1 cellular context compared by ENCODE assay signal in the genomic region with DNA sequence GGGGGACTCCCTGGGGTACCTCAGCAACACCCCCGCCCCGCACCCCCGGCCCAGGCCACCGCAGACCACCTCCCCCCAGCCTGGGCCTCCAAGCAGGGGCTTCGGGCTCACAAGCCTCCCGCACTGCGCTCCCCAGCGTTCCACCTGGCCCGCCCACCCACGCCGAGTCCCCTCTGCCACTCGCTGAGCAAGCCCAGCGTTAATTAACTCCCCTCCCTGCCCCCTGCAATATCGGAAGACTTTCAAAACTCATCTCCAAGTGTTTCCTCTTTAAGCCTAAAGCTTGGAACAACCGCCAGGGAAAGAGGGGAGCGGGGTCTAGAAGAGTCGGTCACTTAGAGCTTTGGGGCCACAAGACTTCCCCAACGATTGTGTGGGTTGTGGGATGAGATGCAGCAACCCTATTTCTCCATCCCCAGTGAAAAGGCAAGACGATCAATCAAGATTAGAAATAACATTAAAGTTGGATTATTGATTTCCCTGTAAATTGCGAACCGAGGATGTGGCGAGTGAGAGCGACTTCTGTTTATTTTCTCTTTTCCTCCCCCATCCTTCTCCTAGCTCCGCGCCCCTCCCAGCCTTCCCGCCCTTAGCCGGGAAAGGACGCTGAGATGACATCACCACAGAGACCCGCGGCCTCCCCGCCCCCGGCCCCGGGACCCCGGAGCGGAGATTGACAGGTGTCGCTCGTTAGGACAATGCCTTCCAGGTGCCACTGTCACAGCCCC.
TF ChIP-seq lines count a peak whose summit lies in the region.

No MANE protein-coding gene starts in this region.

TF ChIP-seq in HepG2, 621 proteins besides CTCF, POLR2A, EP300 and RAD21:
- TF ChIP-seq ZNF543 (CRISPR knock-in tag; IDR thresholded peaks at IDR 0.05) (no peak), PCBP1 (IDR thresholded peaks at IDR 0.05; ENCODE audit: borderline replicate concordance, low read depth, low read length) (no peak), REPIN1 (CRISPR knock-in tag; IDR thresholded peaks at IDR 0.05; ENCODE audit: borderline replicate concordance, low read depth) (no peak), STAG1 (CRISPR knock-in tag; IDR thresholded peaks at IDR 0.05) (no peak), ZNF567 (CRISPR knock-in tag; IDR thresholded peaks at IDR 0.05; ENCODE audit: borderline replicate concordance) (no peak)
- TF ChIP-seq, protein P1, sequence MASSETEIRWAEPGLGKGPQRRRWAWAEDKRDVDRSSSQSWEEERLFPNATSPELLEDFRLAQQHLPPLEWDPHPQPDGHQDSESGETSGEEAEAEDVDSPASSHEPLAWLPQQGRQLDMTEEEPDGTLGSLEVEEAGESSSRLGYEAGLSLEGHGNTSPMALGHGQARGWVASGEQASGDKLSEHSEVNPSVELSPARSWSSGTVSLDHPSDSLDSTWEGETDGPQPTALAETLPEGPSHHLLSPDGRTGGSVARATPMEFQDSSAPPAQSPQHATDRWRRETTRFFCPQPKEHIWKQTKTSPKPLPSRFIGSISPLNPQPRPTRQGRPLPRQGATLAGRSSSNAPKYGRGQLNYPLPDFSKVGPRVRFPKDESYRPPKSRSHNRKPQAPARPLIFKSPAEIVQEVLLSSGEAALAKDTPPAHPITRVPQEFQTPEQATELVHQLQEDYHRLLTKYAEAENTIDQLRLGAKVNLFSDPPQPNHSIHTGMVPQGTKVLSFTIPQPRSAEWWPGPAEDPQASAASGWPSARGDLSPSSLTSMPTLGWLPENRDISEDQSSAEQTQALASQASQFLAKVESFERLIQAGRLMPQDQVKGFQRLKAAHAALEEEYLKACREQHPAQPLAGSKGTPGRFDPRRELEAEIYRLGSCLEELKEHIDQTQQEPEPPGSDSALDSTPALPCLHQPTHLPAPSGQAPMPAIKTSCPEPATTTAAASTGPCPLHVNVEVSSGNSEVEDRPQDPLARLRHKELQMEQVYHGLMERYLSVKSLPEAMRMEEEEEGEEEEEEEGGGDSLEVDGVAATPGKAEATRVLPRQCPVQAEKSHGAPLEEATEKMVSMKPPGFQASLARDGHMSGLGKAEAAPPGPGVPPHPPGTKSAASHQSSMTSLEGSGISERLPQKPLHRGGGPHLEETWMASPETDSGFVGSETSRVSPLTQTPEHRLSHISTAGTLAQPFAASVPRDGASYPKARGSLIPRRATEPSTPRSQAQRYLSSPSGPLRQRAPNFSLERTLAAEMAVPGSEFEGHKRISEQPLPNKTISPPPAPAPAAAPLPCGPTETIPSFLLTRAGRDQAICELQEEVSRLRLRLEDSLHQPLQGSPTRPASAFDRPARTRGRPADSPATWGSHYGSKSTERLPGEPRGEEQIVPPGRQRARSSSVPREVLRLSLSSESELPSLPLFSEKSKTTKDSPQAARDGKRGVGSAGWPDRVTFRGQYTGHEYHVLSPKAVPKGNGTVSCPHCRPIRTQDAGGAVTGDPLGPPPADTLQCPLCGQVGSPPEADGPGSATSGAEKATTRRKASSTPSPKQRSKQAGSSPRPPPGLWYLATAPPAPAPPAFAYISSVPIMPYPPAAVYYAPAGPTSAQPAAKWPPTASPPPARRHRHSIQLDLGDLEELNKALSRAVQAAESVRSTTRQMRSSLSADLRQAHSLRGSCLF (CRISPR knock-in tag; IDR thresholded peaks at IDR 0.05; ENCODE audit: borderline replicate concordance): no peak
- TF ChIP-seq, protein P2, sequence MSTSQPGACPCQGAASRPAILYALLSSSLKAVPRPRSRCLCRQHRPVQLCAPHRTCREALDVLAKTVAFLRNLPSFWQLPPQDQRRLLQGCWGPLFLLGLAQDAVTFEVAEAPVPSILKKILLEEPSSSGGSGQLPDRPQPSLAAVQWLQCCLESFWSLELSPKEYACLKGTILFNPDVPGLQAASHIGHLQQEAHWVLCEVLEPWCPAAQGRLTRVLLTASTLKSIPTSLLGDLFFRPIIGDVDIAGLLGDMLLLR (CRISPR knock-in tag; IDR thresholded peaks at IDR 0.05): no peak
- TF ChIP-seq, protein P3, sequence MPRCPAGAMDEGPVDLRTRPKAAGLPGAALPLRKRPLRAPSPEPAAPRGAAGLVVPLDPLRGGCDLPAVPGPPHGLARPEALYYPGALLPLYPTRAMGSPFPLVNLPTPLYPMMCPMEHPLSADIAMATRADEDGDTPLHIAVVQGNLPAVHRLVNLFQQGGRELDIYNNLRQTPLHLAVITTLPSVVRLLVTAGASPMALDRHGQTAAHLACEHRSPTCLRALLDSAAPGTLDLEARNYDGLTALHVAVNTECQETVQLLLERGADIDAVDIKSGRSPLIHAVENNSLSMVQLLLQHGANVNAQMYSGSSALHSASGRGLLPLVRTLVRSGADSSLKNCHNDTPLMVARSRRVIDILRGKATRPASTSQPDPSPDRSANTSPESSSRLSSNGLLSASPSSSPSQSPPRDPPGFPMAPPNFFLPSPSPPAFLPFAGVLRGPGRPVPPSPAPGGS (CRISPR knock-in tag; IDR thresholded peaks at IDR 0.05): no peak
TF ChIP-seq in HepG2: peak in this region for 0.
